9 cellular contexts compared by ENCODE assay signal in the genomic region with DNA sequence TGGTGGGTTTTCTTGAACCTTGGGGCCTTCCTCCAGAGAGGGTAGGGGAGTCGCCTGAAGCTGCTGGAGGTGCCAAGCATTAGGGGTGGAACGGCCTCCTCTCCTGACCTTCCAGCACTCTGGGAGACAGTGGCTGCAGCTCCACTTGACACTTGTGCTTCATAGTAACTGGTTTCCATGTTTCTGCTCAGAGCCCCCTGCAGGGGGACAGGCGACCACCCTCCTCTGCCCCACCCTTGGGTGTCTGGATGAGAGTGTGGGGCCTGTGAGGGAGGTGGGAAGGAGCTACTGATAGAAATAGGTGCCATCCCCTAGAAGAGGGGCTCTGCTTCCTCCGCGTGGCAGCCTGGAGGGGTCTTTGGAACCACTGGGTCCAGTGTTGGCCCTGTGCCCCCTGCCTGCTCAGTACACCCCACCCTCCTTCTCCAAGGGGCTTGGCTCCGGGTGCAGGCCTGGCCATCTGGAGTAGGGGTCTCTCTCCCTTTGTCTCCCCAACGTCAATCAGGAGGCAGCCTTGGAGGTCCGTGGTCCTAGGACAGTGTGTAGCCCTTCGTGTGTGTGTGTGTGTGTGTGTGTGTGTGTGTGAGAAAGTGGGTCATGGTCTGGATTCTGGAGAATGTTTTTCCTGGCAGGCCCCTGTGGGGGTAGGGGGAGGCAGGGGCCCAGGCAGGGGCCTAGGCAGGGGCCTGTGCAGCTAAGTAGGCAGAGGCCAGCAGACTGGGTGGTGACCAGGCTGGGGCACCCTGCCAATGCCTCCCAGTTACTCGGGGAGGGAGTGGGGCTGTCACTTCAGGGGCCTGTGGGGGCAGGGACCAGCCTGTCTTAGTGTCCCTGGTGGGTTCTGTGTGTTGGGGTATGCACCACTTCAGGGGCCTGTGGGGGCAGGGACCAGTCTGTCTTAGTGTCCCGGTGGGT. TPM values are rescaled to one million over a fixed set of nuclear protein-coding genes. Genes with fewer than 3 reads are reported as not detected.
DNase-seq lines count a peak whose midpoint lies in the region; ATAC-seq and TF ChIP-seq lines count a peak whose summit lies in the region.
"Had no signal": no experiment of that assay in that cellular context is flagged by ENCODE, and none has a peak within 500 bp of the region (broad histone marks: within the 10 kb centered on the region; RNA-seq: fewer than 3 reads in every experiment).

No MANE protein-coding gene starts in this region.

- H3K27ac Mint-ChIP-seq in WTC11 = peak overlapping the region; percentile 36

- H3K27me3 Mint-ChIP-seq in WTC11 (ENCODE audit: low read depth) = no peaks in the 10 kb centered on the region

- no peak for ATAC-seq in WTC11
- no peak for ATAC-seq in HG02840 (IDR thresholded peaks at IDR 0.05; ENCODE audit: low FRiP score, unreplicated experiment)
- no peak for ATAC-seq in GM19452 (IDR thresholded peaks at IDR 0.05; ENCODE audit: unreplicated experiment)
- ATAC-seq in GM19463 (IDR thresholded peaks at IDR 0.05; ENCODE audit: unreplicated experiment) = no peak

- H3K36me3 Mint-ChIP-seq in WTC11 = 0 out of 2 replicates have a peak, but pooled peaks cover 2% of the 10 kb centered on the region

- peak overlapping the region in 14 of 21 experiments; percentile 13 to 74 (median 39) for H3K27ac ChIP-seq in skin epidermis

- DNase-seq in EL (peak; percentile 49), WTC11 (ENCODE audit: low spot score) (no peak), fibroblast of pulmonary artery (ENCODE audit: low read depth) (no peak), NCI-H2029 (lab: John Stamatoyannopoulos, UW) (no peak)
- DNase-seq: NCI-H69 had no signal

- CTCF ChIA-PET in WTC11 (lab: Charles Lee) = no interaction called here

- H3K4me3 Mint-ChIP-seq in WTC11 = no peak overlapping the region

- H3K4me1 Mint-ChIP-seq in WTC11 = peaks cover 82% of the 10 kb centered on the region

- TF ChIP-seq CTCF in WTC11 (IDR thresholded peaks at IDR 0.05) (no peak), fibroblast of pulmonary artery (IDR thresholded peaks at IDR 0.05; ENCODE audit: low read length, missing control alignments) (no peak)

- peak overlapping the region; percentile 19 for H3K4me3 ChIP-seq in fibroblast of pulmonary artery (replicated peaks; ENCODE audit: low read depth, low read length)
- no peak overlapping the region for H3K4me3 ChIP-seq in skin epidermis

- no peaks in the 10 kb centered on the region for H3K9me3 Mint-ChIP-seq in WTC11

- POLR2A ChIA-PET in WTC11 (lab: Charles Lee) = no interaction called here

TF ChIP-seq in WTC11, 78 proteins besides CTCF, POLR2A, EP300 and RAD21:
- TF ChIP-seq ZNF423 (CRISPR knock-in tag; IDR thresholded peaks at IDR 0.05) = peak; percentile 50; the same call in 1 of the 2 replicates
- TF ChIP-seq GABPB1 (CRISPR knock-in tag; IDR thresholded peaks at IDR 0.05) = no peak
- TF ChIP-seq, protein P1, sequence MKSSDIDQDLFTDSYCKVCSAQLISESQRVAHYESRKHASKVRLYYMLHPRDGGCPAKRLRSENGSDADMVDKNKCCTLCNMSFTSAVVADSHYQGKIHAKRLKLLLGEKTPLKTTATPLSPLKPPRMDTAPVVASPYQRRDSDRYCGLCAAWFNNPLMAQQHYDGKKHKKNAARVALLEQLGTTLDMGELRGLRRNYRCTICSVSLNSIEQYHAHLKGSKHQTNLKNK (CRISPR knock-in tag; IDR thresholded peaks at IDR 0.05) = no peak

RNA-seq across cellular contexts. Expression of a gene that starts 4.9 kb away (rescaled TPM):
- 126 to 139 TPM (median 128 TPM) in 3 replicates for total RNA-seq in WTC11 (2021)

RNA-seq across cellular contexts. Expression of a gene that starts 21.2 kb away (rescaled TPM):
- total RNA-seq in WTC11 (2021) = 1,832 to 2,028 TPM (median 1,945 TPM) in 3 replicates

RNA-seq across cellular contexts. Expression of a gene that starts 49.6 kb away (rescaled TPM):
- total RNA-seq in WTC11 (2021) = 16.1 to 17.3 TPM (median 17.1 TPM) in 3 replicates
